ENCODE assay signal across 17 cellular contexts in genomic region chr19:56248736-56249338, GRCh38. TPM values are rescaled to one million over a fixed set of nuclear protein-coding genes. Genes with fewer than 3 reads are reported as not detected.
"Had no signal": no experiment of that assay in that cellular context is flagged by ENCODE, and none has a peak within 500 bp of the region (broad histone marks: within the 10 kb centered on the region; RNA-seq: fewer than 3 reads in every experiment).

No MANE protein-coding gene starts in this region.

RNA-seq across cellular contexts. Expression of gene EDDM13, which starts 23.7 kb away (rescaled TPM):
- total RNA-seq: omental fat pad, osteocyte, pancreas, posterior vena cava, prostate gland, right atrium auricular region, sciatic nerve, smooth muscle cell, spleen, transverse colon, urinary bladder, uterus had no signal
- polyA plus RNA-seq: neural cell had no signal

RNA-seq across cellular contexts. Expression of gene ZSCAN5C, which starts 46.8 kb away (rescaled TPM):
- total RNA-seq: natural killer cell, omental fat pad, osteocyte, pancreas, posterior vena cava, prostate gland, pulmonary artery endothelial cell, right atrium auricular region, sciatic nerve, smooth muscle cell, spleen, suprapubic skin, transverse colon, upper lobe of right lung, urinary bladder, uterus had no signal
- polyA plus RNA-seq: neural cell, pancreas, smooth muscle cell, spleen, urinary bladder had no signal

RNA-seq across cellular contexts. Expression of gene ZSCAN5B, which starts 51.3 kb away (rescaled TPM):
- total RNA-seq: natural killer cell, omental fat pad, osteocyte, pancreas, posterior vena cava, pulmonary artery endothelial cell, right atrium auricular region, sciatic nerve, smooth muscle cell, spleen, suprapubic skin, transverse colon, urinary bladder, uterus had no signal
- polyA plus RNA-seq: urinary bladder had no signal
